Comparison of ENCODE assay signal across 1 cellular context in the genomic region with DNA sequence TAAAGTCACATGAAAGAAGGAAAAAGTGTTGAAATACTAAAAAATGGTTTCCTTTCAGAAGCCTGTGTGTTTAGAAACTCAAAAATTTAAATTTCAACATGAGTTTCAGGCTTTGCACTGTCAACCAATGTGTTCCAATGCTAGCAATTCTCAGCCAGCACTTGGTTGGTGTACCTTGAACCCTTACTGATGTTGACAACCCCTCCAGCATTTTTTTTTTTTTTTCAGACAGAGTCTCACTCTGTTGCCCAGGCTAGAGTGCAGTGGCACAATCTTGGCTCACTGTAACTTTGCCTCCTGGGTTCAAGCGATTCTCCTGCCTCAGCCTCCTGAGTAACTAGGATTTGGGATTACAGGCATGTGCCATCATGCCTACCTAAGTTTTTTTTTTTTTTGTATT.
TF ChIP-seq lines count a peak whose summit lies in the region.

No MANE protein-coding gene starts in this region.

TF ChIP-seq in HepG2, 621 proteins besides CTCF, POLR2A, EP300 and RAD21 (continued from another document):
- TF ChIP-seq, protein P1, sequence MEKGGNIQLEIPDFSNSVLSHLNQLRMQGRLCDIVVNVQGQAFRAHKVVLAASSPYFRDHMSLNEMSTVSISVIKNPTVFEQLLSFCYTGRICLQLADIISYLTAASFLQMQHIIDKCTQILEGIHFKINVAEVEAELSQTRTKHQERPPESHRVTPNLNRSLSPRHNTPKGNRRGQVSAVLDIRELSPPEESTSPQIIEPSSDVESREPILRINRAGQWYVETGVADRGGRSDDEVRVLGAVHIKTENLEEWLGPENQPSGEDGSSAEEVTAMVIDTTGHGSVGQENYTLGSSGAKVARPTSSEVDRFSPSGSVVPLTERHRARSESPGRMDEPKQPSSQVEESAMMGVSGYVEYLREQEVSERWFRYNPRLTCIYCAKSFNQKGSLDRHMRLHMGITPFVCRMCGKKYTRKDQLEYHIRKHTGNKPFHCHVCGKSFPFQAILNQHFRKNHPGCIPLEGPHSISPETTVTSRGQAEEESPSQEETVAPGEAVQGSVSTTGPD (CRISPR knock-in tag; IDR thresholded peaks at IDR 0.05), result no peak
- TF ChIP-seq ZNF264 (CRISPR knock-in tag; IDR thresholded peaks at IDR 0.05) (no peak), ZSCAN22 (CRISPR knock-in tag; IDR thresholded peaks at IDR 0.05) (no peak), ADNP (CRISPR knock-in tag; IDR thresholded peaks at IDR 0.05) (no peak), HNF4A (CRISPR knock-in tag; IDR thresholded peaks at IDR 0.05) (peak; percentile 77), SIN3A (IDR thresholded peaks at IDR 0.05; ENCODE audit: borderline replicate concordance, low read depth, low read length) (no peak), HOXA5 (CRISPR knock-in tag; IDR thresholded peaks at IDR 0.05) (no peak), ATRX (CRISPR knock-in tag; IDR thresholded peaks at IDR 0.05; ENCODE audit: borderline replicate concordance) (no peak), PRPF4 (IDR thresholded peaks at IDR 0.05; ENCODE audit: low read depth, low read length, poor library complexity, severe bottlenecking) (no peak), TBL1XR1 (IDR thresholded peaks at IDR 0.05; ENCODE audit: borderline replicate concordance, low read length, partially characterized antibody) (no peak), NBN (conservative IDR thresholded peaks at IDR 0.05) (no peak), BRCA1 (CRISPR knock-in tag; IDR thresholded peaks at IDR 0.05) (no peak), MEF2D (CRISPR knock-in tag; IDR thresholded peaks at IDR 0.05) (no peak), GABPA (IDR thresholded peaks at IDR 0.05; ENCODE audit: low read depth, low read length) (no peak), GABPA (CRISPR knock-in tag; IDR thresholded peaks at IDR 0.05; ENCODE audit: low read depth) (no peak)
- TF ChIP-seq, protein P2, sequence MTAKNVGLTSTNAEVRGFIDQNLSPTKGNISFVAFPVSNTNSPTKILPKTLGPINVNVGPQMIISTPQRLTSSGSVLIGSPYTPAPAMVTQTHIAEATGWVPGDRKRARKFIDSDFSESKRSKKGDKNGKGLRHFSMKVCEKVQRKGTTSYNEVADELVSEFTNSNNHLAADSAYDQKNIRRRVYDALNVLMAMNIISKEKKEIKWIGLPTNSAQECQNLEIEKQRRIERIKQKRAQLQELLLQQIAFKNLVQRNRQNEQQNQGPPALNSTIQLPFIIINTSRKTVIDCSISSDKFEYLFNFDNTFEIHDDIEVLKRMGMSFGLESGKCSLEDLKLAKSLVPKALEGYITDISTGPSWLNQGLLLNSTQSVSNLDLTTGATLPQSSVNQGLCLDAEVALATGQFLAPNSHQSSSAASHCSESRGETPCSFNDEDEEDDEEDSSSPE (CRISPR knock-in tag; IDR thresholded peaks at IDR 0.05), result no peak
- TF ChIP-seq, protein P3, sequence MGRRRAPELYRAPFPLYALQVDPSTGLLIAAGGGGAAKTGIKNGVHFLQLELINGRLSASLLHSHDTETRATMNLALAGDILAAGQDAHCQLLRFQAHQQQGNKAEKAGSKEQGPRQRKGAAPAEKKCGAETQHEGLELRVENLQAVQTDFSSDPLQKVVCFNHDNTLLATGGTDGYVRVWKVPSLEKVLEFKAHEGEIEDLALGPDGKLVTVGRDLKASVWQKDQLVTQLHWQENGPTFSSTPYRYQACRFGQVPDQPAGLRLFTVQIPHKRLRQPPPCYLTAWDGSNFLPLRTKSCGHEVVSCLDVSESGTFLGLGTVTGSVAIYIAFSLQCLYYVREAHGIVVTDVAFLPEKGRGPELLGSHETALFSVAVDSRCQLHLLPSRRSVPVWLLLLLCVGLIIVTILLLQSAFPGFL (CRISPR knock-in tag; IDR thresholded peaks at IDR 0.05), result no peak
- TF ChIP-seq, protein P4, sequence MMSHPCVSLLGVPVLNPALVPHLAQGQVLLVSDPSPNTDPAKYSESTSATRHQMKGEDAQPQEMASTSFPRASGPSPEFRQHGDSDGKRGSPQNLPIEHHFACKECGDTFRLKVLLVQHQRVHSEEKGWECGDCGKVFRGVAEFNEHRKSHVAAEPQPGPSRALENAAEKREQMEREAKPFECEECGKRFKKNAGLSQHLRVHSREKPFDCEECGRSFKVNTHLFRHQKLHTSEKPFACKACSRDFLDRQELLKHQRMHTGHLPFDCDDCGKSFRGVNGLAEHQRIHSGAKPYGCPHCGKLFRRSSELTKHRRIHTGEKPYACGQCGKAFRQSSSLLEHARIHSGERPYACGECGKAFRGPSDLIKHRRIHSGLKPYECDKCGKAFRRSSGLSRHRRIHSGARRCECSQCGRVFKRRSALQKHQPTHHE (CRISPR knock-in tag; IDR thresholded peaks at IDR 0.05; ENCODE audit: borderline replicate concordance), result no peak
- TF ChIP-seq, protein P5, sequence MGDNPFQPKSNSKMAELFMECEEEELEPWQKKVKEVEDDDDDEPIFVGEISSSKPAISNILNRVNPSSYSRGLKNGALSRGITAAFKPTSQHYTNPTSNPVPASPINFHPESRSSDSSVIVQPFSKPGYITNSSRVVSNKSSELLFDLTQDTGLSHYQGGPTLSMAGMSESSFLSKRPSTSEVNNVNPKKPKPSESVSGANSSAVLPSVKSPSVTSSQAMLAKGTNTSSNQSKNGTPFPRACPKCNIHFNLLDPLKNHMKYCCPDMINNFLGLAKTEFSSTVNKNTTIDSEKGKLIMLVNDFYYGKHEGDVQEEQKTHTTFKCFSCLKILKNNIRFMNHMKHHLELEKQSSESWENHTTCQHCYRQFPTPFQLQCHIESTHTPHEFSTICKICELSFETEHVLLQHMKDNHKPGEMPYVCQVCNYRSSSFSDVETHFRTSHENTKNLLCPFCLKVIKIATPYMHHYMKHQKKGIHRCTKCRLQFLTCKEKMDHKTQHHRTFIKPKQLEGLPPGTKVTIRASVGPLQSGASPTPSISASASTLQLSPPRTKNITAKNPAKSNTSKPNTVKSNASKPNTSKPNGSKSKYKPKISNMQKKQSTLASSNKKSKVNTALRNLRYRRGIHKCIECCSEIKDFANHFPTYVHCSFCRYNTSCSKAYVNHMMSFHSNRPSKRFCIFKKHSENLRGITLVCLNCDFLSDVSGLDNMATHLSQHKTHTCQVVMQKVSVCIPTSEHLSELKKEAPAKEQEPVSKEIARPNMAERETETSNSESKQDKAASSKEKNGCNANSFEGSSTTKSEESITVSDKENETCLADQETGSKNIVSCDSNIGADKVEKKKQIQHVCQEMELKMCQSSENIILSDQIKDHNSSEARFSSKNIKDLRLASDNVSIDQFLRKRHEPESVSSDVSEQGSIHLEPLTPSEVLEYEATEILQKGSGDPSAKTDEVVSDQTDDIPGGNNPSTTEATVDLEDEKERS (CRISPR knock-in tag; IDR thresholded peaks at IDR 0.05), result no peak
